ENCODE assay signal across 17 cellular contexts in genomic region chr12:75207338-75208083, GRCh38. TPM values are rescaled to one million over a fixed set of nuclear protein-coding genes. Genes with fewer than 3 reads are reported as not detected.
A peak's percentile ranks its signal among the peaks of the same experiment; 100 is the strongest.
DNase-seq lines count a peak whose midpoint lies in the region; ATAC-seq, FAIRE-seq and TF ChIP-seq lines count a peak whose summit lies in the region.
"Had no signal": no experiment of that assay in that cellular context is flagged by ENCODE, and none has a peak within 500 bp of the region (broad histone marks: within the 10 kb centered on the region; RNA-seq: fewer than 3 reads in every experiment).

No MANE protein-coding gene starts in this region.

- ATAC-seq in activated T-cell treated with anti-CD3 and anti-CD28 coated beads, Interleukin-2, amount 50 U/mL, for 4 hours: peak; percentile 25 to 42
- ATAC-seq in psoas muscle: no peak
- ATAC-seq: body of pancreas had no signal

- H3K9me3 Mint-ChIP-seq in activated T-cell treated with anti-CD3 and anti-CD28 coated beads, Interleukin-2, amount 50 U/mL, for 4 hours: peaks cover 6% of the 10 kb centered on the region
- H3K9me3 Mint-ChIP-seq in chondrocyte (ENCODE audit: low read depth): no peaks in the 10 kb centered on the region

- H3K4me3 ChIP-seq in kidney (ENCODE audit: low read length in 2 of 2): no peak overlapping the region
- no peak overlapping the region for H3K4me3 ChIP-seq in psoas muscle
- H3K4me3 ChIP-seq: body of pancreas, SJSA1 had no signal

- H3K27me3 Mint-ChIP-seq in activated T-cell treated with anti-CD3 and anti-CD28 coated beads, Interleukin-2, amount 50 U/mL, for 4 hours (ENCODE audit: low read depth): peaks cover 49% of the 10 kb centered on the region
- H3K27me3 Mint-ChIP-seq in chondrocyte (ENCODE audit: low read depth): peaks cover 50% of the 10 kb centered on the region

- H3K4me3 Mint-ChIP-seq in activated T-cell treated with anti-CD3 and anti-CD28 coated beads, Interleukin-2, amount 50 U/mL, for 4 hours: no peak overlapping the region
- no peak overlapping the region for H3K4me3 Mint-ChIP-seq in chondrocyte (ENCODE audit: unreplicated experiment)

- H3K4me1 ChIP-seq in kidney (ENCODE audit: control insufficient read depth in 1 of 2, insufficient read depth in 1 of 2, low read depth in 1 of 2, low read length in 2 of 2): no peaks in the 10 kb centered on the region
- no peaks in the 10 kb centered on the region for H3K4me1 ChIP-seq in psoas muscle
- H3K4me1 ChIP-seq: SJSA1 had no signal

- 4 to 5% (median 5%) methylated on average over 58 to 78 of the region's 78 CpGs for WGBS in psoas muscle, 3 donors

- FAIRE-seq in kidney (lab: Jason Lieb, UNC) (no peak), frontal cortex (lab: Jason Lieb, UNC) (no peak)

- no peak overlapping the region for H3K27ac Mint-ChIP-seq in chondrocyte (ENCODE audit: unreplicated experiment)

- intact Hi-C loops in kidney (cut with DNase I) (no loop called here), psoas muscle (cut with DNase I) (no loop called here)

- H3K27ac ChIP-seq in kidney (ENCODE audit: low read depth in 2 of 2, low read length in 2 of 2): no peak overlapping the region
- H3K27ac ChIP-seq in temporal lobe (ENCODE audit: low read depth, low read length): peak overlapping the region; percentile 44
- no peak overlapping the region for H3K27ac ChIP-seq in psoas muscle
- H3K27ac ChIP-seq: body of pancreas, SJSA1 had no signal

- H3K4me1 Mint-ChIP-seq in activated T-cell treated with anti-CD3 and anti-CD28 coated beads, Interleukin-2, amount 50 U/mL, for 4 hours (ENCODE audit: low read depth): peaks cover 9% of the 10 kb centered on the region
- no peaks in the 10 kb centered on the region for H3K4me1 Mint-ChIP-seq in chondrocyte (ENCODE audit: low read depth)

- no peak for TF ChIP-seq CTCF in chondrocyte (IDR thresholded peaks at IDR 0.05)
- no peak for TF ChIP-seq CTCF in kidney (IDR thresholded peaks at IDR 0.05; ENCODE audit: borderline replicate concordance, extremely low read depth, insufficient read depth)
- no peak for TF ChIP-seq CTCF in psoas muscle (IDR thresholded peaks at IDR 0.05)

- H3K36me3 ChIP-seq in kidney (ENCODE audit: control insufficient read depth in 1 of 2, insufficient read depth in 2 of 2, low read length in 2 of 2) (no peaks in the 10 kb centered on the region), psoas muscle (ENCODE audit: insufficient read depth in 1 of 2, low read depth in 1 of 2) (no peaks in the 10 kb centered on the region)
- H3K36me3 ChIP-seq: SJSA1 had no signal

- peaks cover 2% of the 10 kb centered on the region for H3K36me3 Mint-ChIP-seq in activated T-cell treated with anti-CD3 and anti-CD28 coated beads, Interleukin-2, amount 50 U/mL, for 4 hours (ENCODE audit: insufficient read depth)
- H3K36me3 Mint-ChIP-seq in chondrocyte (ENCODE audit: low read depth): peaks cover 4% of the 10 kb centered on the region

- H3K9ac ChIP-seq in kidney (ENCODE audit: low read length in 2 of 2): no peak overlapping the region

- DNase-seq in activated T-cell treated with anti-CD3 and anti-CD28 coated beads, Interleukin-2, amount 50 U/mL, for 4 hours: no peak
- no peak for DNase-seq in activated T-cell treated with anti-CD3 and anti-CD28 coated beads for 4 hours
- peak; percentile 88 for DNase-seq in chondrocyte (ENCODE audit: low spot score)
- DNase-seq in kidney: peak; percentile 63
- DNase-seq in psoas muscle: no peak
- DNase-seq in frontal cortex (ENCODE audit: low spot score in 2 of 2): no peak
- DNase-seq in NCI-H2171 treated with DMSO at 0.1 percent for 48 hours (lab: John Stamatoyannopoulos, UW): no peak
- DNase-seq: activated CD4-positive, alpha-beta T cell treated with anti-CD3 and anti-CD28 coated beads, Interleukin-2, amount 50 U/mL, for 1 hour; activated effector memory CD4-positive, alpha-beta T cell treated with Interleukin-2 at 50 U/mL for 16 hours; body of pancreas; effector CD8-positive, alpha-beta T cell; foreskin fibroblast; NCI-H1048 had no signal

- peaks cover 4 to 49% (median 25%) of the 10 kb centered on the region in 3 donors for H3K27me3 ChIP-seq in psoas muscle (ENCODE audit: insufficient read depth in 3 of 3, low read length in 2 of 3)

- no peaks in the 10 kb centered on the region for H3K9me3 ChIP-seq in kidney (ENCODE audit: control insufficient read depth in 1 of 2, low read length in 2 of 2)
- H3K9me3 ChIP-seq in psoas muscle: no peaks in the 10 kb centered on the region
- H3K9me3 ChIP-seq: body of pancreas, SJSA1 had no signal

RNA-seq across cellular contexts. Expression of gene KCNC2, which starts 2.1 kb away (rescaled TPM):
- not detected for total RNA-seq in activated T-cell treated with anti-CD3 and anti-CD28 coated beads, Interleukin-2, amount 50 U/mL, for 4 hours
- total RNA-seq in chondrocyte (not detected in 3 replicates), kidney (not detected), temporal lobe (16.5 TPM), psoas muscle (1 to 10 TPM in 1 of 4 donors, under 1 TPM in 1, not detected in 2; 0.99 to 1.2 TPM), frontal cortex (22.4 TPM)
- polyA plus RNA-seq in kidney (ENCODE audit: insufficient read depth, low read depth, low replicate concordance) (not detected), psoas muscle (under 1 TPM in 2 of 3 donors, not detected in 1; 0.01 to 0.03 TPM)
- total RNA-seq: myocyte, SJSA1 had no signal
- polyA plus RNA-seq: AG04450 had no signal

Comparison
In these comparisons a context has a peak if more than half of its experiments do, and no peak if none do; other contexts are left out.
1. ATAC-seq: peak in activated T-cell treated with anti-CD3 and anti-CD28 coated beads, Interleukin-2, amount 50 U/mL, for 4 hours (2 of 2); none in psoas muscle (0 of 4).
2. DNase-seq: peak in chondrocyte (single experiment) and kidney (single experiment); none in activated T-cell treated with anti-CD3 and anti-CD28 coated beads, Interleukin-2, amount 50 U/mL, for 4 hours (single experiment), activated T-cell treated with anti-CD3 and anti-CD28 coated beads for 4 hours (single experiment), psoas muscle (0 of 2), frontal cortex (0 of 2) and NCI-H2171 treated with DMSO at 0.1 percent for 48 hours (single experiment).